20 cellular contexts compared by ENCODE assay signal in genomic region chr13:63377986-63378385, GRCh38.
DNase-seq lines count a peak whose midpoint lies in the region; ATAC-seq and TF ChIP-seq lines count a peak whose summit lies in the region.
"Had no signal": no experiment of that assay in that cellular context is flagged by ENCODE, and none has a peak within 500 bp of the region (broad histone marks: within the 10 kb centered on the region; RNA-seq: fewer than 3 reads in every experiment).

No MANE protein-coding gene starts in this region.

- no peaks in the 10 kb centered on the region for H3K4me1 Mint-ChIP-seq in CD14-positive monocyte
- H3K4me1 Mint-ChIP-seq in CD8-positive, alpha-beta T cell (ENCODE audit: low read depth), result no peaks in the 10 kb centered on the region
- no peaks in the 10 kb centered on the region for H3K4me1 Mint-ChIP-seq in activated B cell treated with CpG ODN at 0.5 μM for 24 hours
- H3K4me1 Mint-ChIP-seq: CD8-positive, alpha-beta memory T cell had no signal

- CTCF ChIA-PET in CD8-positive, alpha-beta T cell (lab: Charles Lee), result no interaction called here
- CTCF ChIA-PET in activated B cell treated with CpG ODN at 0.5 μM for 24 hours (lab: Charles Lee), result no interaction called here

- H3K9me3 Mint-ChIP-seq in CD14-positive monocyte (peaks cover 2 to 12% (median 6%) of the 10 kb centered on the region in 7 donors), activated B cell treated with CpG ODN at 0.5 μM for 24 hours (peaks cover 16% of the 10 kb centered on the region)
- H3K9me3 Mint-ChIP-seq in CD8-positive, alpha-beta T cell, result peaks cover 37% of the 10 kb centered on the region

- H3K4me1 ChIP-seq in CD8-positive, alpha-beta T cell (ENCODE audit: insufficient read depth, low read length), result no peaks in the 10 kb centered on the region
- no peaks in the 10 kb centered on the region for H3K4me1 ChIP-seq in osteoblast (ENCODE audit: insufficient read depth, low read length)

- POLR2A ChIA-PET in CD8-positive, alpha-beta T cell (lab: Charles Lee), result no interaction called here
- POLR2A ChIA-PET in activated B cell treated with CpG ODN at 0.5 μM for 24 hours (lab: Charles Lee), result no interaction called here

- H3K27ac Mint-ChIP-seq in CD14-positive monocyte (no peak overlapping the region), activated B cell treated with CpG ODN at 0.5 μM for 24 hours (no peak overlapping the region)
- H3K27ac Mint-ChIP-seq in CD8-positive, alpha-beta T cell, result no peak overlapping the region
- H3K27ac Mint-ChIP-seq: CD8-positive, alpha-beta memory T cell had no signal

- no peak overlapping the region for H3K27ac ChIP-seq in CD8-positive, alpha-beta T cell (ENCODE audit: low read depth, low read length)
- no peak overlapping the region for H3K27ac ChIP-seq in osteoblast (ENCODE audit: low read depth, low read length)
- H3K27ac ChIP-seq: C4-2B, GM23248 had no signal

- peak overlapping the region; percentile 12 for H2AFZ ChIP-seq in osteoblast (ENCODE audit: low read length)
- H2AFZ ChIP-seq: GM23248 had no signal

- no peaks in the 10 kb centered on the region for H3K27me3 Mint-ChIP-seq in CD14-positive monocyte (ENCODE audit: low read depth in 3 of 3)
- no peaks in the 10 kb centered on the region for H3K27me3 Mint-ChIP-seq in CD8-positive, alpha-beta T cell (ENCODE audit: low read depth)
- H3K27me3 Mint-ChIP-seq in activated B cell treated with CpG ODN at 0.5 μM for 24 hours, result no peaks in the 10 kb centered on the region
- H3K27me3 Mint-ChIP-seq: CD8-positive, alpha-beta memory T cell had no signal

- no peak overlapping the region for H3K4me2 ChIP-seq in osteoblast (ENCODE audit: insufficient read depth, low read length)

- no peaks in the 10 kb centered on the region for H4K20me1 ChIP-seq in osteoblast (ENCODE audit: insufficient read depth, low read length)

- H3K36me3 Mint-ChIP-seq in CD14-positive monocyte, result no peaks in the 10 kb centered on the region
- no peaks in the 10 kb centered on the region for H3K36me3 Mint-ChIP-seq in CD8-positive, alpha-beta T cell
- no peaks in the 10 kb centered on the region for H3K36me3 Mint-ChIP-seq in activated B cell treated with CpG ODN at 0.5 μM for 24 hours (ENCODE audit: low read depth)
- H3K36me3 Mint-ChIP-seq: CD8-positive, alpha-beta memory T cell had no signal

- intact Hi-C loops in CD14-positive monocyte (cut with micrococcal nuclease), result no loop called here
- intact Hi-C loops in CD8-positive, alpha-beta T cell (cut with DNase I, micrococcal nuclease), result no loop called here
- intact Hi-C loops in activated B cell treated with CpG ODN at 0.5 μM for 24 hours (cut with micrococcal nuclease), result no loop called here
- intact Hi-C loops in Right ventricle myocardium inferior (cut with DNase I), result no loop called here

- H3K9me3 ChIP-seq in CD8-positive, alpha-beta T cell (ENCODE audit: low read length), result no peaks in the 10 kb centered on the region
- H3K9me3 ChIP-seq in osteoblast (ENCODE audit: low read depth, low read length), result no peaks in the 10 kb centered on the region

- H3K79me2 ChIP-seq in osteoblast (ENCODE audit: insufficient read depth, low read length), result no peaks in the 10 kb centered on the region

- H3K36me3 ChIP-seq in CD8-positive, alpha-beta T cell (ENCODE audit: insufficient read depth, low read length), result no peaks in the 10 kb centered on the region
- H3K36me3 ChIP-seq in osteoblast (ENCODE audit: insufficient read depth, low read length), result no peaks in the 10 kb centered on the region

- DNase-seq in CD14-positive monocyte (ENCODE audit: low spot score) (no peak), activated B cell treated with CpG ODN at 0.5 μM for 24 hours (no peak), osteoblast (ENCODE audit: insufficient read length, low spot score, missing footprints) (no peak), omental fat pad (ENCODE audit: low spot score) (no peak), Right ventricle myocardium inferior (ENCODE audit: missing footprints) (no peak)
- DNase-seq in CD8-positive, alpha-beta T cell, result no peak
- DNase-seq: ACHN; CD8-positive, alpha-beta memory T cell; COR-L47; DMS 273 treated with DMSO at 0.1 percent for 48 hours; DMS53; DND-41; EL; GM23248; HCEC 1CT; IMR-90; KBM-7 had no signal

- no peak overlapping the region for H3K4me3 Mint-ChIP-seq in CD14-positive monocyte
- no peak overlapping the region for H3K4me3 Mint-ChIP-seq in CD8-positive, alpha-beta T cell
- H3K4me3 Mint-ChIP-seq in activated B cell treated with CpG ODN at 0.5 μM for 24 hours, result no peak overlapping the region
- H3K4me3 Mint-ChIP-seq: CD8-positive, alpha-beta memory T cell had no signal

- H3K27me3 ChIP-seq in CD8-positive, alpha-beta T cell (ENCODE audit: insufficient read depth, low read length), result no peaks in the 10 kb centered on the region
- no peaks in the 10 kb centered on the region for H3K27me3 ChIP-seq in osteoblast (ENCODE audit: insufficient read depth, low read length)

- no peak for ATAC-seq in CD8-positive, alpha-beta T cell
- no peak for ATAC-seq in activated B cell treated with CpG ODN at 0.5 μM for 24 hours (ENCODE audit: low read depth)
- ATAC-seq in omental fat pad (ENCODE audit: low FRiP score), result no peak
- ATAC-seq in GM19351 (IDR thresholded peaks at IDR 0.05; ENCODE audit: unreplicated experiment), result no peak
- ATAC-seq in Right ventricle myocardium inferior, result no peak
- ATAC-seq: GM12878 had no signal

- peak; percentile 26 for TF ChIP-seq CTCF in CD14-positive monocyte (IDR thresholded peaks at IDR 0.05)
- TF ChIP-seq CTCF in CD8-positive, alpha-beta T cell (IDR thresholded peaks at IDR 0.05), result peak; percentile 41
- TF ChIP-seq CTCF in activated B cell treated with CpG ODN at 0.5 μM for 24 hours (IDR thresholded peaks at IDR 0.05), result peak; percentile 32
- no peak for TF ChIP-seq CTCF in osteoblast (IDR thresholded peaks at IDR 0.05; ENCODE audit: extremely low read depth, low read depth, low read length)
- TF ChIP-seq CTCF in omental fat pad (IDR thresholded peaks at IDR 0.05), result no peak

- H3K4me3 ChIP-seq in CD8-positive, alpha-beta T cell (ENCODE audit: low read depth, low read length), result no peak overlapping the region
- H3K4me3 ChIP-seq in osteoblast (ENCODE audit: insufficient read depth, low read length), result no peak overlapping the region
- H3K4me3 ChIP-seq: GM12878, GM23248 had no signal

Comparison
In these comparisons a context has a peak if more than half of its experiments do, and no peak if none do; other contexts are left out.
1. CTCF ChIP-seq: peak in CD14-positive monocyte (single experiment), CD8-positive, alpha-beta T cell (single experiment) and activated B cell treated with CpG ODN at 0.5 μM for 24 hours (single experiment); none in osteoblast (single experiment) and omental fat pad (0 of 3).